8 cellular contexts compared by ENCODE assay signal in genomic region chr9:136093331-136093986, GRCh38. TPM values are rescaled to one million over a fixed set of nuclear protein-coding genes. Genes with fewer than 3 reads are reported as not detected.
A peak's percentile ranks its signal among the peaks of the same experiment; 100 is the strongest.
DNase-seq lines count a peak whose midpoint lies in the region; ATAC-seq and TF ChIP-seq lines count a peak whose summit lies in the region.

No MANE protein-coding gene starts in this region.

- H3K79me2 ChIP-seq in trophoblast cell (ENCODE audit: control insufficient read depth, insufficient read depth, low read length, poor library complexity) = peaks cover 15% of the 10 kb centered on the region

- no peak overlapping the region for H2AK5ac ChIP-seq in trophoblast cell (ENCODE audit: low read length)

- H3K9me3 ChIP-seq in T-helper 17 cell (ENCODE audit: control insufficient read depth, low read length, poor library complexity, severe bottlenecking) (no peaks in the 10 kb centered on the region), trophoblast cell (ENCODE audit: insufficient read depth, low read depth, low read length) (no peaks in the 10 kb centered on the region)

- H4K12ac ChIP-seq in trophoblast cell (ENCODE audit: low read depth, low read length) = peak overlapping the region; percentile 39

- H3K4ac ChIP-seq in trophoblast cell (ENCODE audit: low read depth, low read length) = peak overlapping the region; percentile 61

- H3K4me1 ChIP-seq in trophoblast cell (ENCODE audit: control insufficient read depth in 1 of 2, insufficient read depth in 2 of 2, low read length in 2 of 2) = peaks cover 31% of the 10 kb centered on the region in 2 experiments

- H3K36me3 ChIP-seq in trophoblast cell (ENCODE audit: control insufficient read depth in 1 of 2, insufficient read depth in 2 of 2, low read length in 2 of 2) = peaks cover 0 to 7% of the 10 kb centered on the region in 2 experiments

- no peak overlapping the region for H2BK5ac ChIP-seq in trophoblast cell (ENCODE audit: low read depth, low read length, poor library complexity)

- H2BK12ac ChIP-seq in trophoblast cell (ENCODE audit: low read length) = peak overlapping the region; percentile 8

- H3K79me1 ChIP-seq in trophoblast cell (ENCODE audit: low read length) = peaks cover 25% of the 10 kb centered on the region

- H3K14ac ChIP-seq in trophoblast cell (ENCODE audit: low read length) = peak overlapping the region; percentile 90

- H3K18ac ChIP-seq in trophoblast cell (ENCODE audit: low read length) = peak overlapping the region; percentile 45

- no peaks in the 10 kb centered on the region for H3K36me3 Mint-ChIP-seq in T-helper 17 cell (ENCODE audit: low read depth)

- peak overlapping the region; percentile 6 for H2BK120ac ChIP-seq in trophoblast cell (ENCODE audit: insufficient read depth, low read length, poor library complexity)

- H3K27ac Mint-ChIP-seq in T-helper 17 cell = no peak overlapping the region

- no peak overlapping the region for H3K9ac ChIP-seq in trophoblast cell (ENCODE audit: low read length)

- peak overlapping the region; percentile 50 for H2AFZ ChIP-seq in trophoblast cell (ENCODE audit: insufficient read depth, low read length, poor library complexity)

- peaks cover under 1% of the 10 kb centered on the region for H3K27me3 Mint-ChIP-seq in T-helper 17 cell

- no CpG with 5 or more reads among the region's 16 CpGs for WGBS in trophoblast cell (ENCODE audit: extremely low coverage, insufficient coverage, insufficient read length)

- no peak overlapping the region for H3K27ac ChIP-seq in trophoblast cell (ENCODE audit: low read depth, low read length)

- H3K4me1 Mint-ChIP-seq in T-helper 17 cell = peaks cover 24% of the 10 kb centered on the region

- peak; percentile 13 for DNase-seq in ELR (ENCODE audit: low read depth)
- DNase-seq in T-helper 17 cell = no peak
- DNase-seq in foreskin fibroblast = peak in 1 of 2 donors; percentile 53
- peak in 1 of 2 donors; percentile 41 for DNase-seq in trophoblast cell

- H4K8ac ChIP-seq in trophoblast cell (ENCODE audit: low read depth, low read length) = peak overlapping the region; percentile 13

- H4K91ac ChIP-seq in trophoblast cell (ENCODE audit: low read depth, low read length) = peak overlapping the region; percentile 67

- peak overlapping the region; percentile 88 for H3K4me3 Mint-ChIP-seq in T-helper 17 cell

- no peaks in the 10 kb centered on the region for H3K27me3 ChIP-seq in trophoblast cell (ENCODE audit: insufficient read depth, low read length)

- no peak overlapping the region for H3K23ac ChIP-seq in trophoblast cell (ENCODE audit: low read length)

- no peak for TF ChIP-seq POLR2A in GM18505 (IDR thresholded peaks at IDR 0.05; ENCODE audit: borderline replicate concordance, extremely low read depth, insufficient read depth, insufficient read length)

- H3K4me3 ChIP-seq in foreskin fibroblast (ENCODE audit: low read depth in 1 of 2, low read length in 2 of 2) (peak overlapping the region; percentile 66 to 78), trophoblast cell (ENCODE audit: low read depth, low read length) (peak overlapping the region; percentile 75)

- no peak for TF ChIP-seq CTCF in foreskin fibroblast (IDR thresholded peaks at IDR 0.05; ENCODE audit: low read depth, low read length)

- no peak for ATAC-seq in T-helper 17 cell
- ATAC-seq in HG02798 (IDR thresholded peaks at IDR 0.05; ENCODE audit: poor library complexity, unreplicated experiment) = no peak
- ATAC-seq in HG03097 (IDR thresholded peaks at IDR 0.05; ENCODE audit: low FRiP score, unreplicated experiment) = no peak
- ATAC-seq in GM19395 (IDR thresholded peaks at IDR 0.05; ENCODE audit: unreplicated experiment) = no peak
- no peak for ATAC-seq in GM18505 (IDR thresholded peaks at IDR 0.05; ENCODE audit: unreplicated experiment)

- peak overlapping the region; percentile 87 for H3K4me2 ChIP-seq in trophoblast cell (ENCODE audit: low read length)

RNA-seq across cellular contexts. Expression of gene NACC2, which starts 1.6 kb away (rescaled TPM):
- total RNA-seq in T-helper 17 cell = 1 to 10 TPM; 5.8 to 5.9 TPM
- polyA plus RNA-seq in trophoblast cell (2013) = 13.9 and 14.5 TPM in 2 replicates

RNA-seq across cellular contexts. Expression of gene TMEM250, which starts 25.2 kb away (rescaled TPM):
- 10 to 100 TPM; 17.9 to 21.8 TPM for total RNA-seq in T-helper 17 cell
- 18.2 and 18.3 TPM in 2 replicates for polyA plus RNA-seq in trophoblast cell (2013)
